Comparison of ENCODE assay signal across 18 cellular contexts in the genomic region with DNA sequence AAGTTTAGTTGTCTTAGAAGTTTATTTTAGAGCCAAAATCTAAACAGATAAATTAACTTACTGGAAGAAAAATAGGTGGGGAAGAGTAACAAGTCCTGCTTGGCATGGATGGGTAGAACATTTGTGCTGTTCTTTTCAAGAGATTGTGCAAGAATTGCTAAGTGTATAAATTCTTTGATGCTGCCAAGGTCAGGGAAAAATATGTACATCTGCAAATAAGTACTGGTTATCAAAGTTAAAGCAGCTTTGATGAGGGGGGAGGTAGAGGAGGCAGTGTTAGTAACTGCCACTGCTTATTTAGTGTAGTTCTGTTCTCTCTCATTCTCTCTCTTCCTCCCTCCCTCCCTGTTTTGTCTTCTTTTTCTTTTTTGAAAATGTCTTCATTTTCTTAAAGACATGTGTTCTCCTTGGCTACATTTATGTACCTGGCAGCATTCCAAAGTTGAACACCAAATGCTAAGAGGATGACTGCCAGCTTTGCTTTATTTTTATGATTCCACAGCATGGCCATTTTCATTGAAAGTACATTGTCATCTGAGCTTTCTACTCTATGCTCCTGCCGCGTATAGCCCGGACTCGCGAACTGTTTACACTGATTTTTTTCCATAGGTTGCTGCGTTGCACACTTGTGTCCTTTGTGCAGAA. TPM values are rescaled to one million over a fixed set of nuclear protein-coding genes. Genes with fewer than 3 reads are reported as not detected.
DNase-seq lines count a peak whose midpoint lies in the region; ATAC-seq and TF ChIP-seq lines count a peak whose summit lies in the region.
"Had no signal": no experiment of that assay in that cellular context is flagged by ENCODE, and none has a peak within 500 bp of the region (broad histone marks: within the 10 kb centered on the region; RNA-seq: fewer than 3 reads in every experiment).

No MANE protein-coding gene starts in this region.

- TF ChIP-seq POLR2A in uterus (IDR thresholded peaks at IDR 0.05): no peak

- TF ChIP-seq CTCF in right atrium auricular region (IDR thresholded peaks at IDR 0.05) (no peak), uterus (IDR thresholded peaks at IDR 0.05) (no peak), GM20000 (IDR thresholded peaks at IDR 0.05; ENCODE audit: extremely low read depth, missing control alignments) (no peak)

- peak overlapping the region; percentile 7 for H3K9ac ChIP-seq in muscle layer of colon (ENCODE audit: low read length)

- H3K36me3 ChIP-seq in right atrium auricular region: no peaks in the 10 kb centered on the region
- H3K36me3 ChIP-seq in muscle layer of colon (ENCODE audit: insufficient read depth, low read length): peaks cover 4% of the 10 kb centered on the region
- no peaks in the 10 kb centered on the region for H3K36me3 ChIP-seq in uterus
- H3K36me3 ChIP-seq: adrenal gland, gastrocnemius medialis had no signal

- no peak overlapping the region for H3K4me3 ChIP-seq in right atrium auricular region
- peak overlapping the region in 1 of 2 donors; percentile 49 for H3K4me3 ChIP-seq in muscle layer of colon (ENCODE audit: low read depth in 1 of 2, low read length in 2 of 2)
- no peak overlapping the region for H3K4me3 ChIP-seq in uterus
- H3K4me3 ChIP-seq: adrenal gland, gastrocnemius medialis had no signal

- H3K27ac ChIP-seq in right atrium auricular region (peak overlapping the region in 1 of 2 donors; percentile 41), muscle layer of colon (ENCODE audit: low read depth, low read length) (peak overlapping the region; percentile 76), uterus (peak overlapping the region; percentile 51 to 71)
- H3K27ac ChIP-seq: gastrocnemius medialis had no signal

- peak; percentile 39 for ATAC-seq in Right ventricle myocardium inferior
- ATAC-seq in GM18520 (IDR thresholded peaks at IDR 0.05; ENCODE audit: unreplicated experiment): no peak
- ATAC-seq: activated T-cell treated with anti-CD3 and anti-CD28 coated beads, Interleukin-2, amount 50 U/mL, for 72 hours; gastrocnemius medialis had no signal

- intact Hi-C loops in Right ventricle myocardium inferior (cut with DNase I) (no loop called here), uterus (cut with DNase I; ENCODE audit: low total_unique reads) (no loop called here)

- H3K9me3 ChIP-seq in right atrium auricular region (no peaks in the 10 kb centered on the region), muscle layer of colon (ENCODE audit: low read length) (no peaks in the 10 kb centered on the region), uterus (no peaks in the 10 kb centered on the region)
- H3K9me3 ChIP-seq: adrenal gland, gastrocnemius medialis had no signal

- H3K27me3 ChIP-seq in right atrium auricular region (no peaks in the 10 kb centered on the region), muscle layer of colon (ENCODE audit: control insufficient read depth in 1 of 2, insufficient read depth in 2 of 2, low read length in 2 of 2) (no peaks in the 10 kb centered on the region), uterus (no peaks in the 10 kb centered on the region)
- H3K27me3 ChIP-seq: adrenal gland, gastrocnemius medialis had no signal

- H3K4me1 ChIP-seq in right atrium auricular region (peaks cover 0 to 10% of the 10 kb centered on the region in 2 donors), muscle layer of colon (ENCODE audit: insufficient read depth, low read length) (peaks cover 38% of the 10 kb centered on the region), uterus (no peaks in the 10 kb centered on the region)

- DNase-seq in Right ventricle myocardium inferior (ENCODE audit: missing footprints) (no peak), right atrium auricular region (ENCODE audit: low spot score) (no peak), fibroblast of gingiva (ENCODE audit: low read depth) (peak; percentile 85), uterus (no peak), GM20000 (ENCODE audit: low spot score) (no peak), NCI-H128 (lab: John Stamatoyannopoulos, UW; ENCODE audit: unreplicated experiment) (no peak)
- DNase-seq: activated CD4-positive, alpha-beta T cell treated with anti-CD3 and anti-CD28 coated beads, Interleukin-2, amount 50 U/mL, for 48 hours; activated T-cell treated with anti-CD3 and anti-CD28 coated beads, Interleukin-2, amount 50 U/mL, for 72 hours; adrenal gland; gastrocnemius medialis; GF-D8; immature natural killer cell; MV-4-11; SIG-M5; stimulated activated CD4-positive, alpha-beta T cell treated with anti-CD3 and anti-CD28 coated beads, Interleukin-4, amount 100 ng/mL, for 1 hour had no signal

RNA-seq across cellular contexts. Expression of gene CACNB2, which starts 18.6 kb away (rescaled TPM):
- total RNA-seq in Right ventricle myocardium inferior: 45.6 TPM
- total RNA-seq in right atrium auricular region: 10 to 100 TPM; 19.0 to 20.6 TPM
- total RNA-seq in uterus: 10 to 100 TPM; 19.4 to 33.0 (median 27.0) TPM
- total RNA-seq: activated T-cell treated with anti-CD3 and anti-CD28 coated beads, Interleukin-2, amount 50 U/mL, for 72 hours; pulmonary artery endothelial cell had no signal
